8 cellular contexts compared by ENCODE assay signal in the genomic region with DNA sequence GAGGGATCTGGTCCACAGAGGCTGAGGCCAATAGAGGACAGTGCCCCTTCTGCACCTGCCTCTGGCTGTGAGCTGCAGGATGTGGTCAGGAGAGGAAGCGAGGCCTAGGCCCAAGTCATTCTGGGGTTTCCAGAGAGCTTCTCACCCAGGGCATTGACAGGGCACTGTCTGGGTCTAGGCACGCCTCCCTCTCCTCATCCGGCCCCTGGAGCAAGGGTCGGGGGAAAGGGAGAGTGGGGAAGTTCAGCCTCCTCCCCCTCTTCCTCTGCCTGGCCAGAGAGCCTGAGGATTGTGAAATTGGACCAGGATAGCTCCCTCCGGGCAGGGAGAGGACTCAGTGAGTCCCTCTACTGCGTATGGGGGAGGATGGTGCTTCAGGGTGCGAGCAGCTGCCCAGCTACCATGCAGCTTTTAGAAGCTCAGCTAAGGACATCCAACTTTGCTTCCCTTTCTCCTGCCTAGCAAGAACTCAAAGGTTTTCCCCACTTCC. TPM values are rescaled to one million over a fixed set of nuclear protein-coding genes. Genes with fewer than 3 reads are reported as not detected.
A peak's percentile ranks its signal among the peaks of the same experiment; 100 is the strongest.
DNase-seq lines count a peak whose midpoint lies in the region; ATAC-seq and TF ChIP-seq lines count a peak whose summit lies in the region.

No MANE protein-coding gene starts in this region.

- H3K4me3 Mint-ChIP-seq in endodermal cell, result no peak overlapping the region

- no peak overlapping the region for H3K27ac Mint-ChIP-seq in endodermal cell

- DNase-seq in AML-193 (lab: John Stamatoyannopoulos, UW) (peak; percentile 98), T-helper 22 cell (ENCODE audit: low read depth) (peak; percentile 43), endodermal cell (peak; percentile 68), AG08396 (ENCODE audit: low spot score) (no peak), tibial nerve (ENCODE audit: low spot score in 2 of 2) (no peak)
- DNase-seq in stimulated activated CD8-positive, alpha-beta memory T cell treated with anti-CD3 and anti-CD28 coated beads, Interleukin-7, amount 100 ng/mL, for 1 hour (ENCODE audit: low read depth in 2 of 2), result peak; percentile 23 to 47

- no peak for TF ChIP-seq CTCF in endodermal cell (conservative IDR thresholded peaks at IDR 0.05)
- no peak for TF ChIP-seq CTCF in tibial nerve (IDR thresholded peaks at IDR 0.05)

- no peak overlapping the region for H3K9ac ChIP-seq in endodermal cell (ENCODE audit: extremely low read depth, low read length, poor library complexity, severe bottlenecking)

- no peaks in the 10 kb centered on the region for H3K36me3 Mint-ChIP-seq in endodermal cell (ENCODE audit: low read depth)

- peaks cover 3% of the 10 kb centered on the region for H3K27me3 Mint-ChIP-seq in endodermal cell (ENCODE audit: insufficient read depth)

- no peak overlapping the region for H3K4me3 ChIP-seq in endodermal cell (ENCODE audit: low read length)
- no peak overlapping the region for H3K4me3 ChIP-seq in tibial nerve

- H3K27me3 ChIP-seq in endodermal cell (ENCODE audit: control insufficient read depth, insufficient read depth, low read length, poor library complexity, severe bottlenecking), result no peaks in the 10 kb centered on the region
- H3K27me3 ChIP-seq in tibial nerve, result peaks cover 0 to 51% of the 10 kb centered on the region in 2 donors

- ATAC-seq in HG03280 (IDR thresholded peaks at IDR 0.05; ENCODE audit: unreplicated experiment), result peak; percentile 90

- TF ChIP-seq POLR2A in GM19193 (IDR thresholded peaks at IDR 0.05; ENCODE audit: extremely low read depth, insufficient read depth, insufficient read length) (peak; percentile 79), tibial nerve (IDR thresholded peaks at IDR 0.05) (no peak)

- no peaks in the 10 kb centered on the region for H3K36me3 ChIP-seq in endodermal cell (ENCODE audit: control insufficient read depth, insufficient read depth, low read length)
- H3K36me3 ChIP-seq in tibial nerve, result no peaks in the 10 kb centered on the region

- H3K9me3 ChIP-seq in endodermal cell (ENCODE audit: control insufficient read depth, low read length) (no peaks in the 10 kb centered on the region), tibial nerve (no peaks in the 10 kb centered on the region)

- H3K4me1 ChIP-seq in endodermal cell (ENCODE audit: control insufficient read depth, insufficient read depth, low read length), result peaks cover 16% of the 10 kb centered on the region
- H3K4me1 ChIP-seq in tibial nerve, result peaks cover 0 to 20% (median 14%) of the 10 kb centered on the region in 4 donors

- no peak for TF ChIP-seq EP300 in tibial nerve (IDR thresholded peaks at IDR 0.05)

- H3K4me1 Mint-ChIP-seq in endodermal cell, result peaks cover 47% of the 10 kb centered on the region

- no peaks in the 10 kb centered on the region for H3K9me3 Mint-ChIP-seq in endodermal cell

- 80 to 83% methylated on average over 1 to 7 of the region's 7 CpGs for WGBS in endodermal cell (ENCODE audit: insufficient coverage in 1 of 2, insufficient read length in 1 of 2), 2 experiments
- 61 to 65% methylated on average over 4 to 7 of the region's 7 CpGs for WGBS in tibial nerve, 2 donors

- H3K27ac ChIP-seq in endodermal cell (ENCODE audit: low read depth, low read length) (no peak overlapping the region), tibial nerve (no peak overlapping the region)

RNA-seq across cellular contexts. Expression of gene INAVA, which starts 6.3 kb away (rescaled TPM):
- total RNA-seq in endodermal cell, result 10 to 100 TPM; 59.5 to 61.5 TPM
- 27.8 TPM for polyA plus RNA-seq in endodermal cell (2013, experiment 1 of 2)
- polyA plus RNA-seq in endodermal cell (2013, experiment 2 of 2), result 26.1 TPM
- not detected for total RNA-seq in tibial nerve

RNA-seq across cellular contexts. Expression of gene GPR25, which starts 15.6 kb away (rescaled TPM):
- total RNA-seq in endodermal cell (not detected), tibial nerve (not detected)
- not detected for polyA plus RNA-seq in endodermal cell (2013, experiment 1 of 2)
- not detected for polyA plus RNA-seq in endodermal cell (2013, experiment 2 of 2)

Comparison
In these comparisons a context has a peak if more than half of its experiments do, and no peak if none do; other contexts are left out.
1. DNase-seq: peak in AML-193 (2 of 2), T-helper 22 cell (single experiment), endodermal cell (single experiment) and stimulated activated CD8-positive, alpha-beta memory T cell treated with anti-CD3 and anti-CD28 coated beads, Interleukin-7, amount 100 ng/mL, for 1 hour (2 of 2); none in AG08396 (single experiment) and tibial nerve (0 of 2).
2. RNA of gene INAVA, which starts 6.3 kb away (total RNA-seq): 59.5 to 61.5 TPM in endodermal cell; not detected in tibial nerve; every median in the first group is over 10 times any median in the second.